Comparison of ENCODE assay signal across 8 cellular contexts in genomic region chr2:99180755-99181647, GRCh38. TPM values are rescaled to one million over a fixed set of nuclear protein-coding genes. Genes with fewer than 3 reads are reported as not detected.
DNase-seq lines count a peak whose midpoint lies in the region; ATAC-seq and TF ChIP-seq lines count a peak whose summit lies in the region.

MITD1 (minus strand) TSS chr2:99181058; CDS start chr2:99180981, 77 bp downstream.
MRPL30 (plus strand) TSS chr2:99181184; CDS start chr2:99186204, 5,020 bp downstream.

- H3K4me3 ChIP-seq in AG10803 (ENCODE audit: low read length): peak within 1 kb of the TSS; percentile 99

- no peak for TF ChIP-seq CTCF in AG10803 (conservative IDR thresholded peaks at IDR 0.05; ENCODE audit: low read length)

- peak; percentile 95 for ATAC-seq in GM19043 (IDR thresholded peaks at IDR 0.05; ENCODE audit: low read depth, unreplicated experiment)
- ATAC-seq in HG03378 (IDR thresholded peaks at IDR 0.05; ENCODE audit: unreplicated experiment): peak; percentile 91

- DNase-seq in AG10803 (ENCODE audit: low read depth): peak; percentile 95
- DNase-seq in NCI-H460 (ENCODE audit: extremely low read depth, low read depth): peak; percentile 94
- DNase-seq in activated CD4-positive, CD25-positive, alpha-beta regulatory T cell treated with anti-CD3 and anti-CD28 coated beads, Interleukin-2, amount 50 U/mL, for 72 hours: peak; percentile 84
- DNase-seq in cerebellar nuclear complex (lab: John Stamatoyannopoulos, UW): peak; percentile 16 to 67
- DNase-seq in islet precursor cell: peak; percentile 97
- DNase-seq in stimulated activated CD4-positive, alpha-beta T cell treated with anti-CD3 and anti-CD28 coated beads, Interleukin-12 subunit alpha, Interleukin-12 subunit beta, amount 100 ng/mL, for 48 hours (ENCODE audit: low read depth in 2 of 3, low spot score in 1 of 3): peak; percentile 81 to 87 (median 85)

RNA-seq across cellular contexts. Expression of gene MITD1, which starts in this region (rescaled TPM):
- 45.7 and 47.8 TPM in 2 replicates for total RNA-seq in NCI-H460 (2014; rRNA removed; shearing (Covaris generic))
- 63.3 and 75.0 TPM in 2 replicates for polyA plus RNA-seq in NCI-H460 (2014; cell fraction: nucleus; rRNA removed)

RNA-seq across cellular contexts. Expression of gene MRPL30, which starts in this region (rescaled TPM):
- 115 and 119 TPM in 2 replicates for total RNA-seq in NCI-H460 (2014; rRNA removed; shearing (Covaris generic))
- 53.4 and 54.8 TPM in 2 replicates for polyA plus RNA-seq in NCI-H460 (2014; cell fraction: nucleus; rRNA removed)

Comparison
In these comparisons a context has a peak if more than half of its experiments do, and no peak if none do; other contexts are left out.
1. Peak in every context shown above with its lines: DNase-seq, ATAC-seq and H3K4me3 ChIP-seq.
2. DNase-seq: peak in every context shown above with its lines; median percentile 97 in islet precursor cell; 95 in AG10803; 94 in NCI-H460; 85 in stimulated activated CD4-positive, alpha-beta T cell treated with anti-CD3 and anti-CD28 coated beads, Interleukin-12 subunit alpha, Interleukin-12 subunit beta, amount 100 ng/mL, for 48 hours; 84 in activated CD4-positive, CD25-positive, alpha-beta regulatory T cell treated with anti-CD3 and anti-CD28 coated beads, Interleukin-2, amount 50 U/mL, for 72 hours; 42 in cerebellar nuclear complex.